ENCODE assay signal across 8 cellular contexts in the genomic region with DNA sequence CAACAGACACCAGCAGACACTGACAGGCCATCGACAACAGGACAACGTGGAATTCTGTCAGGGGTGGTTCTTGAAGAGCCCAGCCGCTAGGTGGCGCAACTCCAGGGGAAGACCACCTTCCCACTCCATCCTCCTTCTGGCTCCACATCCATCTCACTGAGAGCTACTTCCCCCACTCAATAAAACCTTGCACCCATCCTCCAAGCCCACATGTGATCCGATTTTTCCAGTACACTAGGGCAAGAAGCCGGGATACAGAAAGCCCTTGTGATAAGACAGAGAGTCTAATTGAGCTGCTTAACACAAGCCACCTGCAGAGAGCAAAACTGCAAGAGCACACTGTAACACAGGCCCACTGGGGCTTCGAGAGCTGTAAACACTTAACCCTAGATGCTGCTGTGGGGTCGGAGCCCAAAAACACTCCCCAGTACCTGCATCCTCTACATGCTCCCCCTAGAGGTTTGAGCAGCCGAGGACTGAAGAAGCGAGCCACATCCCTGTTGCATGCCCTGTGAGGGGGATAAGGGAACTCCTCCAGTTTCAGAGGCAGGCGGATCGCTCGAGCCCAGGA. TPM values are rescaled to one million over a fixed set of nuclear protein-coding genes. Genes with fewer than 3 reads are reported as not detected.
DNase-seq lines count a peak whose midpoint lies in the region; ATAC-seq, FAIRE-seq and TF ChIP-seq lines count a peak whose summit lies in the region.
"Had no signal": no experiment of that assay in that cellular context is flagged by ENCODE, and none has a peak within 500 bp of the region (broad histone marks: within the 10 kb centered on the region; RNA-seq: fewer than 3 reads in every experiment).

No MANE protein-coding gene starts in this region.

- POLR2A ChIA-PET in PC-9 (lab: Charles Lee; ENCODE audit: unreplicated experiment): no interaction called here

- H3K27me3 ChIP-seq in PC-9 (ENCODE audit: insufficient read depth, low read depth) (no peaks in the 10 kb centered on the region), body of pancreas (no peaks in the 10 kb centered on the region)

- H3K9me3 Mint-ChIP-seq in nephron progenitor cell: peaks cover 6% of the 10 kb centered on the region

- no peak for FAIRE-seq in RCC 7860 (lab: Jason Lieb, UNC)

- H3K36me3 ChIP-seq in PC-9 (ENCODE audit: low read depth) (no peaks in the 10 kb centered on the region), body of pancreas (replicated peaks in 1 of 2; ENCODE audit: insufficient read depth in 1 of 2, low read depth in 2 of 2) (no peaks in the 10 kb centered on the region)

- no peak overlapping the region for H2AFZ ChIP-seq in PC-9

- no peaks in the 10 kb centered on the region for H3K4me1 ChIP-seq in PC-9 (replicated peaks; ENCODE audit: insufficient read depth)
- H3K4me1 ChIP-seq in body of pancreas: no peaks in the 10 kb centered on the region

- no peak overlapping the region for H3K4me2 ChIP-seq in PC-9

- H3K9me2 ChIP-seq in PC-9 (ENCODE audit: insufficient read depth): no peaks in the 10 kb centered on the region

- H3K4me3 Mint-ChIP-seq in nephron progenitor cell: no peak overlapping the region

- H3K27ac ChIP-seq in PC-9: no peak overlapping the region
- H3K27ac ChIP-seq in body of pancreas: no peak overlapping the region

- H3F3A ChIP-seq in PC-9 (ENCODE audit: insufficient read depth, low read depth): no peaks in the 10 kb centered on the region

- H4K20me1 ChIP-seq in PC-9 (ENCODE audit: insufficient read depth): no peaks in the 10 kb centered on the region

- no peak overlapping the region for H3K27ac Mint-ChIP-seq in nephron progenitor cell

- WGBS in body of pancreas, 2 donors: 26% methylated on average over 8 of the region's 13 CpGs; no CpG with 5 or more reads in 1 of the 2 donors

- H3K36me3 Mint-ChIP-seq in nephron progenitor cell (ENCODE audit: low read depth): no peaks in the 10 kb centered on the region

- intact Hi-C loops in PC-9 (cut with micrococcal nuclease; ENCODE audit: unreplicated experiment) (no loop called here), body of pancreas (cut with DNase I) (no loop called here)

- no peak for TF ChIP-seq POLR2A in body of pancreas (IDR thresholded peaks at IDR 0.05)

- no peaks in the 10 kb centered on the region for H3K79me2 ChIP-seq in PC-9 (ENCODE audit: low read depth)

- CTCF ChIA-PET in PC-9 (lab: Charles Lee): no interaction called here

- peaks cover 15% of the 10 kb centered on the region for H3K27me3 Mint-ChIP-seq in nephron progenitor cell (ENCODE audit: low read depth, poor library complexity)

- no peaks in the 10 kb centered on the region for H3K4me1 Mint-ChIP-seq in nephron progenitor cell

- H3K9me3 ChIP-seq in PC-9 (ENCODE audit: insufficient read depth, low read depth) (no peaks in the 10 kb centered on the region), body of pancreas (no peaks in the 10 kb centered on the region)

- TF ChIP-seq CTCF in PC-9 (conservative IDR thresholded peaks at IDR 0.05) (peak; percentile 84), body of pancreas (IDR thresholded peaks at IDR 0.05) (peak in 4 of 7 experiments; percentile 16 to 26 (median 20)), nephron progenitor cell (IDR thresholded peaks at IDR 0.05) (peak; percentile 56)

- BruUV-seq in PC-9 (replicated peaks; lab: Mats Ljungman, UMichigan): no TSS peak

- ATAC-seq in body of pancreas: no peak

- peak; percentile 19 for DNase-seq in EL
- DNase-seq in H4 (ENCODE audit: low spot score): peak; percentile 20
- DNase-seq in PC-9: peak in 1 of 2 experiments; percentile 14
- no peak for DNase-seq in body of pancreas
- peak; percentile 66 for DNase-seq in nephron progenitor cell
- no peak for DNase-seq in DMS79 treated with DMSO at 0.1 percent for 48 hours (lab: John Stamatoyannopoulos, UW)
- no peak for DNase-seq in RCC 7860 (ENCODE audit: low spot score)

- no peak overlapping the region for H3K4me3 ChIP-seq in PC-9
- H3K4me3 ChIP-seq in body of pancreas: no peak overlapping the region
- H3K4me3 ChIP-seq: lung had no signal

RNA-seq across cellular contexts. Expression of gene RAB39A, which starts 11.5 kb away (rescaled TPM):
- 0.92 and 1.4 TPM in 2 replicates for total RNA-seq in H4 (2014; rRNA removed; shearing (Covaris generic))
- not detected in 2 replicates for total RNA-seq in PC-9 (2021)
- total RNA-seq in body of pancreas: under 1 TPM in 1 of 2 donors, not detected in 1; 0.52 TPM

RNA-seq across cellular contexts. Expression of gene SLC35F2, which starts 58.2 kb away (rescaled TPM):
- 32.3 and 33.1 TPM in 2 replicates for total RNA-seq in H4 (2014; rRNA removed; shearing (Covaris generic))
- total RNA-seq in PC-9 (2021) (24.9 and 35.7 TPM in 2 replicates), body of pancreas (1 to 10 TPM in 1 of 2 donors, under 1 TPM in 1; 0.33 to 8.6 TPM)

Comparison
In these comparisons a context has a peak if more than half of its experiments do, and no peak if none do; other contexts are left out.
1. DNase-seq: peak in EL (single experiment), H4 (single experiment) and nephron progenitor cell (single experiment); none in body of pancreas (0 of 4), DMS79 treated with DMSO at 0.1 percent for 48 hours (single experiment) and RCC 7860 (single experiment).
2. CTCF ChIP-seq: peak in every context shown above with its lines; median percentile 84 in PC-9; 56 in nephron progenitor cell; 20 in body of pancreas.